Comparison of ENCODE assay signal across 8 cellular contexts in genomic region chr18:36828157-36828629, GRCh38. TPM values are rescaled to one million over a fixed set of nuclear protein-coding genes. Genes with fewer than 3 reads are reported as not detected.
DNase-seq lines count a peak whose midpoint lies in the region; ATAC-seq and TF ChIP-seq lines count a peak whose summit lies in the region.

No MANE protein-coding gene starts in this region.

- peak overlapping the region; percentile 67 for H3K27ac Mint-ChIP-seq in endothelial cell (ENCODE audit: unreplicated experiment)

- ATAC-seq in GM18867 (IDR thresholded peaks at IDR 0.05; ENCODE audit: unreplicated experiment) = peak; percentile 1
- ATAC-seq in HG02678 (IDR thresholded peaks at IDR 0.05; ENCODE audit: unreplicated experiment) = no peak

- peak overlapping the region; percentile 82 for H3K9ac ChIP-seq in mucosa of stomach (ENCODE audit: low read length)

- H3K36me3 ChIP-seq in ACC112 (ENCODE audit: insufficient read depth, low read length) = peaks cover 5% of the 10 kb centered on the region; the same call in 1 of the 2 replicates
- H3K36me3 ChIP-seq in KOPT-K1 (ENCODE audit: insufficient read depth, low read length) = peaks cover 28% of the 10 kb centered on the region
- no peaks in the 10 kb centered on the region for H3K36me3 ChIP-seq in mucosa of stomach (ENCODE audit: control insufficient read depth, insufficient read depth, low read length)
- H3K36me3 ChIP-seq in vagina = no peaks in the 10 kb centered on the region

- peaks cover 2% of the 10 kb centered on the region for H3K27me3 Mint-ChIP-seq in endothelial cell (ENCODE audit: unreplicated experiment)

- H3K9me3 Mint-ChIP-seq in endothelial cell (ENCODE audit: unreplicated experiment) = no peaks in the 10 kb centered on the region

- peak overlapping the region; percentile 92 for H3K4me3 Mint-ChIP-seq in endothelial cell (ENCODE audit: unreplicated experiment)

- DNase-seq in endothelial cell (ENCODE audit: low spot score) (no peak), vagina (ENCODE audit: extremely low spot score in 2 of 2) (no peak)

- H3K27me3 ChIP-seq in ACC112 (ENCODE audit: insufficient read depth, low read length) (no peaks in the 10 kb centered on the region), mucosa of stomach (ENCODE audit: control insufficient read depth, insufficient read depth, low read length) (no peaks in the 10 kb centered on the region), vagina (no peaks in the 10 kb centered on the region)

- H3K4me3 ChIP-seq in ACC112 (ENCODE audit: low read depth, low read length) (peak overlapping the region; percentile 98), WI38 (ENCODE audit: low read depth, low read length) (peak overlapping the region; percentile 91), mucosa of stomach (ENCODE audit: low read length) (peak overlapping the region; percentile 85), vagina (peak overlapping the region; percentile 81 to 95)

- H3K4me1 ChIP-seq in ACC112 (ENCODE audit: control insufficient read depth, insufficient read depth, low read length, unreplicated experiment) (peaks cover 29% of the 10 kb centered on the region), mucosa of stomach (ENCODE audit: control insufficient read depth, insufficient read depth, low read length) (no peaks in the 10 kb centered on the region), vagina (peaks cover 34% of the 10 kb centered on the region)

- no peaks in the 10 kb centered on the region for H3K36me3 Mint-ChIP-seq in endothelial cell (ENCODE audit: low read depth, unreplicated experiment)

- H3K4me1 Mint-ChIP-seq in endothelial cell (ENCODE audit: unreplicated experiment) = peaks cover 20% of the 10 kb centered on the region

- H3K27ac ChIP-seq in ACC112 (ENCODE audit: low read depth, low read length) (peak overlapping the region; percentile 72), KOPT-K1 (ENCODE audit: low read depth, low read length, poor library complexity, severe bottlenecking) (peak overlapping the region; percentile 93), vagina (peak overlapping the region; percentile 84)

- no peaks in the 10 kb centered on the region for H3K9me3 ChIP-seq in KOPT-K1 (ENCODE audit: insufficient read depth, low read length, poor library complexity, severe bottlenecking)
- H3K9me3 ChIP-seq in mucosa of stomach (ENCODE audit: control insufficient read depth, low read length) = no peaks in the 10 kb centered on the region
- H3K9me3 ChIP-seq in vagina = no peaks in the 10 kb centered on the region

- H3K79me2 ChIP-seq in ACC112 (ENCODE audit: control insufficient read depth, insufficient read depth, low read length, unreplicated experiment) = peaks cover 50% of the 10 kb centered on the region

- TF ChIP-seq CTCF in WI38 (IDR thresholded peaks at IDR 0.05; ENCODE audit: low read depth, low read length) (no peak), endothelial cell (IDR thresholded peaks at IDR 0.05; ENCODE audit: unreplicated experiment) (no peak), vagina (IDR thresholded peaks at IDR 0.05) (no peak)

- TF ChIP-seq POLR2A in vagina (IDR thresholded peaks at IDR 0.05) = no peak

- peak overlapping the region; percentile 89 for H2AFZ ChIP-seq in ACC112 (ENCODE audit: low read length, unreplicated experiment)

- intact Hi-C loops in vagina (cut with DNase I) = no loop called here

RNA-seq across cellular contexts. Expression of gene TPGS2, which starts 0.6 kb away (rescaled TPM):
- total RNA-seq in endothelial cell (ENCODE audit: unreplicated experiment) = 138 TPM
- 171 TPM for total RNA-seq in vagina

RNA-seq across cellular contexts. Expression of gene KIAA1328, which starts 0.7 kb away (rescaled TPM):
- total RNA-seq in endothelial cell (ENCODE audit: unreplicated experiment) (9.2 TPM), vagina (17.2 TPM)
